ENCODE assay signal across 7 cellular contexts in genomic region chr11:61947486-61948210, GRCh38. TPM values are rescaled to one million over a fixed set of nuclear protein-coding genes. Genes with fewer than 3 reads are reported as not detected.
DNase-seq lines count a peak whose midpoint lies in the region; ATAC-seq and TF ChIP-seq lines count a peak whose summit lies in the region.

No MANE protein-coding gene starts in this region.

- no peaks in the 10 kb centered on the region for H3K9me3 ChIP-seq in heart left ventricle

- DNase-seq in NCI-H1694 treated with DMSO at 0.1 percent for 48 hours (lab: John Stamatoyannopoulos, UW): peak; percentile 60
- peak; percentile 84 for DNase-seq in SW480 (ENCODE audit: low spot score)
- peak; percentile 84 for DNase-seq in amniotic epithelial cell (ENCODE audit: low read depth)
- DNase-seq in heart left ventricle: peak; percentile 85 to 93 (median 87)
- DNase-seq in putamen (ENCODE audit: low spot score): peak; percentile 88

- H3K27me3 ChIP-seq in heart left ventricle: no peaks in the 10 kb centered on the region

- no peak for TF ChIP-seq POLR2A in heart left ventricle (IDR thresholded peaks at IDR 0.05)

- no peak overlapping the region for H3K4me3 ChIP-seq in GM12875 (ENCODE audit: low read depth, low read length)
- H3K4me3 ChIP-seq in heart left ventricle: no peak overlapping the region

- intact Hi-C loops in heart left ventricle (cut with DNase I): loop anchor here (1.0 to 5.0 kb wide), 12 partner anchors 47 to 159 kb away; no protein-coding TSS in a partner anchor

- ATAC-seq in heart left ventricle: peak; percentile 57 to 87 (median 82)
- no peak for ATAC-seq in HG02852 (IDR thresholded peaks at IDR 0.05; ENCODE audit: unreplicated experiment)

- no peaks in the 10 kb centered on the region for H3K36me3 ChIP-seq in heart left ventricle

- H3K4me1 ChIP-seq in heart left ventricle: peaks cover 0 to 29% (median 11%) of the 10 kb centered on the region in 12 donors

- TF ChIP-seq CTCF in GM12875 (IDR thresholded peaks at IDR 0.05; ENCODE audit: borderline replicate concordance, insufficient read depth, low read depth, low read length) (peak; percentile 95), heart left ventricle (IDR thresholded peaks at IDR 0.05) (peak; percentile 87 to 98 (median 93))

- no peak overlapping the region for H3K27ac ChIP-seq in heart left ventricle

- 3 to 6% (median 5%) methylated on average over 7 to 8 of the region's 8 CpGs for WGBS in heart left ventricle, 4 donors

RNA-seq across cellular contexts. Expression of gene BEST1, which starts 2.5 kb away (rescaled TPM):
- 1 to 10 TPM in 4 of 9 donors, under 1 TPM in 5; 0.64 to 4.4 (median 0.94) TPM for total RNA-seq in heart left ventricle
- polyA plus RNA-seq in heart left ventricle: 1 to 10 TPM; 2.1 to 2.8 TPM

RNA-seq across cellular contexts. Expression of gene FTH1, which starts 19.8 kb away (rescaled TPM):
- 1,000 to 10,000 TPM; 1,764 to 5,397 (median 2,454) TPM for total RNA-seq in heart left ventricle
- 1,000 to 10,000 TPM; 2,334 to 3,498 TPM for polyA plus RNA-seq in heart left ventricle

RNA-seq across cellular contexts. Expression of gene RAB3IL1, which starts 30.3 kb away (rescaled TPM):
- 10 to 100 TPM in 3 of 9 donors, 1 to 10 TPM in 6; 4.7 to 22.0 (median 7.7) TPM for total RNA-seq in heart left ventricle
- polyA plus RNA-seq in heart left ventricle: 1 to 10 TPM; 6.0 to 7.5 TPM

RNA-seq across cellular contexts. Expression of gene FADS3, which starts 56.3 kb away (rescaled TPM):
- 100 to 1,000 TPM in 3 of 9 donors, 10 to 100 TPM in 6; 53.2 to 147 (median 79.6) TPM for total RNA-seq in heart left ventricle
- polyA plus RNA-seq in heart left ventricle: 100 to 1,000 TPM in 1 of 2 donors, 10 to 100 TPM in 1; 65.6 to 237 TPM
